Comparison of ENCODE assay signal across 22 cellular contexts in the genomic region with DNA sequence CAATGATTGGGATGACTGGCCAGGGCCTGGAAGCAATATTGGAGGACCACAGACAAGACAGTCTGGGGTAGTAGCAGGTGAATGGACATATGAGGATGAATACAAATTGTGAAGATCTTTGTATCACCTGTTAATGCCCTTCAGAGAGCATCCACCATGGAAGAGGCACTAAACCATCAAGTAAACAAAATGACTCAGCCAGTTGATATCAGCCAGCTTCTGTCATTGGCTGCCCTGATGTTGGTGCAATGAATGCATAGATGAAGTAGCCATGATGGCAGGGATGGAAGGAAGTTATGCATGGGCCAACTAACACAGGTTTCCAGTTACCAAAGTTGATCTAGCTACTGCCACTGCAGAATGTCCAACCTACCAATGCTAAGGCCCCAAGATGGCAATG. TPM values are rescaled to one million over a fixed set of nuclear protein-coding genes. Genes with fewer than 3 reads are reported as not detected.
A peak's percentile ranks its signal among the peaks of the same experiment; 100 is the strongest.
DNase-seq lines count a peak whose midpoint lies in the region; ATAC-seq, FAIRE-seq and TF ChIP-seq lines count a peak whose summit lies in the region.
"Had no signal": no experiment of that assay in that cellular context is flagged by ENCODE, and none has a peak within 500 bp of the region (broad histone marks: within the 10 kb centered on the region; RNA-seq: fewer than 3 reads in every experiment).

No MANE protein-coding gene starts in this region.

- H3K9ac ChIP-seq in K562 (ENCODE audit: insufficient read depth in 1 of 2, low read depth in 2 of 2, low read length in 2 of 2): no peak overlapping the region
- H3K9ac ChIP-seq: BLaER1 treated with 17β-estradiol and CSF1 and Interleukin-3, amounts not matched to agents 10 nM and 100 nM had no signal

- no peak overlapping the region for H3K4me2 ChIP-seq in K562 (ENCODE audit: insufficient read depth, low read length)
- H3K4me2 ChIP-seq: BLaER1 treated with 17β-estradiol and CSF1 and Interleukin-3, amounts not matched to agents 10 nM and 100 nM had no signal

- no peak for TF ChIP-seq POLR2A in K562 (conservative IDR thresholded peaks at IDR 0.05)

- peaks cover 3% of the 10 kb centered on the region for H3K9me3 Mint-ChIP-seq in neural crest cell
- no peaks in the 10 kb centered on the region for H3K9me3 Mint-ChIP-seq in stimulated activated naive B cell treated with anti-CD40 and anti-IgM and Interleukin-4, amounts not matched to agents 10 μg/mL and 1 μg/mL and 100 μg/mL, for 72 hours
- H3K9me3 Mint-ChIP-seq: CD4-positive, alpha-beta T cell; CD8-positive, alpha-beta T cell had no signal

- FAIRE-seq in K562 (lab: Jason Lieb, UNC): peak; percentile 26
- FAIRE-seq: A204.1, D721Med, G401.6, GM12891 had no signal

- DNase-seq in DMS53 treated with DMSO at 0.1 percent for 48 hours (lab: John Stamatoyannopoulos, UW; ENCODE audit: unreplicated experiment): peak; percentile 71
- DNase-seq in NCI-H510A (lab: John Stamatoyannopoulos, UW): peak; percentile 81
- DNase-seq in K562 (ENCODE audit: extremely low read depth in 1 of 4, low spot score in 3 of 4): no peak
- DNase-seq in neural crest cell (ENCODE audit: low read depth, low spot score): no peak
- no peak for DNase-seq in brain microvascular endothelial cell
- DNase-seq in stimulated activated naive B cell treated with anti-CD40 and anti-IgM and Interleukin-4, amounts not matched to agents 10 μg/mL and 1 μg/mL and 100 μg/mL, for 72 hours: no peak
- no peak for DNase-seq in BE2C
- DNase-seq in aorta: no peak
- DNase-seq: 8988T; ACHN; Caco-2; Calu3; CD4-positive, alpha-beta T cell; CD8-positive, alpha-beta T cell; DMS79 treated with DMSO at 0.1 percent for 48 hours; GF-D8 had no signal

- H4K20me1 ChIP-seq in K562 (replicated peaks; ENCODE audit: control insufficient read depth, insufficient read depth, low read length): no peaks in the 10 kb centered on the region
- H4K20me1 ChIP-seq: BLaER1 treated with 17β-estradiol and CSF1 and Interleukin-3, amounts not matched to agents 10 nM and 100 nM had no signal

- POLR2A ChIA-PET in K562 (lab: Yijun Ruan, JAX): interaction anchor here (1.0 kb wide), 1 partner anchor 18 kb away, joined by 4 read pairs; no protein-coding TSS in a partner anchor

- H3K36me3 ChIP-seq in K562 (ENCODE audit: control insufficient read depth, insufficient read depth, low read length) (no peaks in the 10 kb centered on the region), brain microvascular endothelial cell (replicated peaks) (no peaks in the 10 kb centered on the region), BE2C (no peaks in the 10 kb centered on the region), aorta (ENCODE audit: control insufficient read depth in 1 of 2, insufficient read depth in 2 of 2, low read length in 1 of 2) (no peaks in the 10 kb centered on the region)
- H3K36me3 ChIP-seq: BLaER1 treated with 17β-estradiol and CSF1 and Interleukin-3, amounts not matched to agents 10 nM and 100 nM had no signal

- H3K27me3 ChIP-seq in K562 (ENCODE audit: control insufficient read depth in 2 of 2, insufficient read depth in 2 of 2, low read length in 2 of 2): peaks cover 31 to 38% of the 10 kb centered on the region in 2 experiments
- peaks cover 4% of the 10 kb centered on the region for H3K27me3 ChIP-seq in brain microvascular endothelial cell (replicated peaks)
- no peaks in the 10 kb centered on the region for H3K27me3 ChIP-seq in BE2C
- H3K27me3 ChIP-seq in aorta (ENCODE audit: control insufficient read depth in 1 of 2, insufficient read depth in 2 of 2, low read length in 1 of 2): no peaks in the 10 kb centered on the region
- H3K27me3 ChIP-seq: BLaER1 treated with 17β-estradiol and CSF1 and Interleukin-3, amounts not matched to agents 10 nM and 100 nM had no signal

- ATAC-seq in K562 (no peak), aorta (ENCODE audit: low FRiP score) (no peak)
- no peak for ATAC-seq in stimulated activated naive B cell treated with anti-CD40 and anti-IgM and Interleukin-4, amounts not matched to agents 10 μg/mL and 1 μg/mL and 100 μg/mL, for 72 hours (replicated peaks)
- ATAC-seq: CD8-positive, alpha-beta T cell had no signal

- H3K27ac ChIP-seq in K562 (ENCODE audit: extremely low read depth, low read depth, low read length) (no peak overlapping the region), brain microvascular endothelial cell (no peak overlapping the region), aorta (ENCODE audit: low read depth in 1 of 2, low read length in 2 of 2) (no peak overlapping the region)
- H3K27ac ChIP-seq: BLaER1 treated with 17β-estradiol and CSF1 and Interleukin-3, amounts not matched to agents 10 nM and 100 nM; C4-2B had no signal

- no TSS peak for BruUV-seq in K562 (replicated peaks; lab: Mats Ljungman, UMichigan)

- in situ Hi-C loops in K562 (cut with MboI): loop anchor here (5.0 to 10.0 kb wide), 2 partner anchors 204 to 281 kb away; no protein-coding TSS in a partner anchor
- in situ Hi-C loops in brain microvascular endothelial cell (cut with HindIII; ENCODE audit: low pct_ligation_motif_present, low sequenced_read_pairs): no loop called here

- CTCF ChIA-PET in K562 (lab: Yijun Ruan, JAX; ENCODE audit: low intra/inter-chr PET ratio): no interaction called here

- H3K4me1 ChIP-seq in K562 (replicated peaks in 1 of 2; ENCODE audit: control insufficient read depth in 2 of 2, insufficient read depth in 2 of 2, low read length in 2 of 2) (no peaks in the 10 kb centered on the region; a peak in 1 of 5 replicates), BE2C (no peaks in the 10 kb centered on the region), aorta (ENCODE audit: control insufficient read depth in 1 of 2, insufficient read depth in 2 of 2, low read length in 2 of 2) (no peaks in the 10 kb centered on the region)
- H3K4me1 ChIP-seq: BLaER1 treated with 17β-estradiol and CSF1 and Interleukin-3, amounts not matched to agents 10 nM and 100 nM; Caco-2 had no signal

- H3K79me2 ChIP-seq in K562 (ENCODE audit: control insufficient read depth, insufficient read depth, low read length): no peaks in the 10 kb centered on the region

- H3K36me3 Mint-ChIP-seq in neural crest cell (ENCODE audit: low read depth): no peaks in the 10 kb centered on the region
- H3K36me3 Mint-ChIP-seq in stimulated activated naive B cell treated with anti-CD40 and anti-IgM and Interleukin-4, amounts not matched to agents 10 μg/mL and 1 μg/mL and 100 μg/mL, for 72 hours: no peaks in the 10 kb centered on the region
- H3K36me3 Mint-ChIP-seq: CD8-positive, alpha-beta T cell had no signal

- H2AFZ ChIP-seq in K562 (ENCODE audit: low read depth, low read length): no peak overlapping the region

- H3K9me1 ChIP-seq in K562 (ENCODE audit: control insufficient read depth, insufficient read depth, low read length): no peaks in the 10 kb centered on the region

- no peak for TF ChIP-seq CTCF in K562 (IDR thresholded peaks at IDR 0.05 in 2 of 3, conservative IDR thresholded peaks at IDR 0.05 in 1 of 3; ENCODE audit: insufficient read depth in 2 of 3, low read depth in 1 of 3, low read length in 3 of 3)
- TF ChIP-seq CTCF in neural crest cell (conservative IDR thresholded peaks at IDR 0.05): no peak
- TF ChIP-seq CTCF in brain microvascular endothelial cell (IDR thresholded peaks at IDR 0.05; ENCODE audit: low read depth, low read length, missing control alignments): no peak
- no peak for TF ChIP-seq CTCF in BE2C (IDR thresholded peaks at IDR 0.05; ENCODE audit: low read depth, low read length)

- no peak for TF ChIP-seq EP300 in K562 (IDR thresholded peaks at IDR 0.05; ENCODE audit: low read length)

- no peak overlapping the region for H3K4me3 ChIP-seq in K562
- H3K4me3 ChIP-seq in brain microvascular endothelial cell (ENCODE audit: low read depth, low read length): no peak overlapping the region
- H3K4me3 ChIP-seq in BE2C (ENCODE audit: low read depth, low read length): no peak overlapping the region
- no peak overlapping the region for H3K4me3 ChIP-seq in aorta (ENCODE audit: low read length in 2 of 2)
- H3K4me3 ChIP-seq: BLaER1 treated with 17β-estradiol and CSF1 and Interleukin-3, amounts not matched to agents 10 nM and 100 nM had no signal

- no peak for TF ChIP-seq RAD21 in K562 (CRISPR knock-in tag; conservative IDR thresholded peaks at IDR 0.05 in 1 of 2, IDR thresholded peaks at IDR 0.05 in 1 of 2)

- intact Hi-C loops in K562 (cut with micrococcal nuclease): no loop called here
- intact Hi-C loops in aorta (cut with DNase I): loop anchor here in 1 of 2 donors (10.0 kb wide), 1 partner anchor 284 kb away; no protein-coding TSS in a partner anchor

- no peaks in the 10 kb centered on the region for H3K9me3 ChIP-seq in K562 (replicated peaks; ENCODE audit: control insufficient read depth, insufficient read depth, low read depth, low read length)
- no peaks in the 10 kb centered on the region for H3K9me3 ChIP-seq in BE2C
- no peaks in the 10 kb centered on the region for H3K9me3 ChIP-seq in aorta (ENCODE audit: control insufficient read depth, low read length)
- H3K9me3 ChIP-seq: BLaER1 treated with 17β-estradiol and CSF1 and Interleukin-3, amounts not matched to agents 10 nM and 100 nM; Caco-2 had no signal

- H3K27me3 Mint-ChIP-seq in neural crest cell (ENCODE audit: low read depth): peaks cover 2% of the 10 kb centered on the region
- peaks cover 14 to 25% of the 10 kb centered on the region in 2 donors for H3K27me3 Mint-ChIP-seq in stimulated activated naive B cell treated with anti-CD40 and anti-IgM and Interleukin-4, amounts not matched to agents 10 μg/mL and 1 μg/mL and 100 μg/mL, for 72 hours
- H3K27me3 Mint-ChIP-seq: CD4-positive, alpha-beta T cell had no signal

- H3K4me3 Mint-ChIP-seq in neural crest cell: no peak overlapping the region
- H3K4me3 Mint-ChIP-seq in stimulated activated naive B cell treated with anti-CD40 and anti-IgM and Interleukin-4, amounts not matched to agents 10 μg/mL and 1 μg/mL and 100 μg/mL, for 72 hours: no peak overlapping the region
- H3K4me3 Mint-ChIP-seq: CD4-positive, alpha-beta T cell; CD8-positive, alpha-beta T cell had no signal

- peaks cover 24% of the 10 kb centered on the region for H3K4me1 Mint-ChIP-seq in neural crest cell
- H3K4me1 Mint-ChIP-seq in stimulated activated naive B cell treated with anti-CD40 and anti-IgM and Interleukin-4, amounts not matched to agents 10 μg/mL and 1 μg/mL and 100 μg/mL, for 72 hours: no peaks in the 10 kb centered on the region

- peak overlapping the region; percentile 29 for H3K27ac Mint-ChIP-seq in neural crest cell (ENCODE audit: unreplicated experiment)
- no peak overlapping the region for H3K27ac Mint-ChIP-seq in stimulated activated naive B cell treated with anti-CD40 and anti-IgM and Interleukin-4, amounts not matched to agents 10 μg/mL and 1 μg/mL and 100 μg/mL, for 72 hours
- H3K27ac Mint-ChIP-seq: CD4-positive, alpha-beta T cell; CD8-positive, alpha-beta T cell had no signal

RNA-seq across cellular contexts. Expression of a gene that starts 16.1 kb away (rescaled TPM):
- total RNA-seq in K562 (2011; cell fraction: chromatin; rRNA removed; ENCODE audit: low replicate concordance): 46.7 and 60.1 TPM in 2 replicates
- 42.9 and 47.8 TPM in 2 replicates for total RNA-seq in K562 (2011; cell fraction: nucleolus; rRNA removed)
- total RNA-seq in K562 (2011; cell fraction: nucleoplasm; rRNA removed): 36.1 and 43.2 TPM in 2 replicates
- total RNA-seq in K562 (2014; rRNA removed): 68.3 and 104 TPM in 2 replicates
- 46.0 and 49.4 TPM in 2 replicates for total RNA-seq in K562 (2014; rRNA removed; fragmentation: Illumina TruSeq; extraction: Trizol)
- total RNA-seq in K562 (2015; rRNA removed; fragmentation: Illumina TruSeq; extraction: Trizol): 56.6 and 60.8 TPM in 2 replicates
- total RNA-seq in K562 (2021): 93.4 and 95.6 TPM in 2 replicates
- 67.2 and 78.9 TPM in 2 replicates for polyA plus RNA-seq in K562 (2011; rRNA removed)
- 111 and 174 TPM in 2 replicates for polyA plus RNA-seq in K562 (2011; cell fraction: cytosol; rRNA removed)
- 60.6 and 65.5 TPM in 2 replicates for polyA plus RNA-seq in K562 (2011; cell fraction: nucleus; rRNA removed)
- polyA plus RNA-seq in K562 (2012): 82.3 and 83.0 TPM in 2 replicates
- 72.9 and 87.0 TPM in 2 replicates for polyA plus RNA-seq in K562 (2014; fragmentation: Illumina TruSeq; extraction: Trizol)
- 10 to 100 TPM; 47.8 to 78.4 TPM for polyA plus RNA-seq in K562 (2014; fragmentation: Nextera tagmentation; extraction: Ambion mirVana)
- polyA plus RNA-seq in K562 (2014; rRNA removed): 56.9 and 67.2 TPM in 2 replicates
- polyA minus RNA-seq in K562 (2011; rRNA and poly(A)+ RNA removed): 51.7 and 62.4 TPM in 2 replicates
- polyA minus RNA-seq in K562 (2011; cell fraction: cytosol; rRNA and poly(A)+ RNA removed): 60.6 and 72.0 TPM in 2 replicates
- 21.0 and 34.3 TPM in 2 replicates for polyA minus RNA-seq in K562 (2011; cell fraction: nucleus; rRNA and poly(A)+ RNA removed)
- total RNA-seq in neural crest cell: 81.9 and 83.3 TPM in 2 replicates
- polyA plus RNA-seq in BE2C (2012; ENCODE audit: insufficient read depth, insufficient read length, low read depth): 63.5 TPM
- total RNA-seq in aorta: 10 to 100 TPM; 44.2 to 45.5 TPM
- 10 to 100 TPM; 31.4 to 55.2 TPM for polyA plus RNA-seq in aorta

RNA-seq across cellular contexts. Expression of a gene that starts 33.8 kb away (rescaled TPM):
- total RNA-seq in K562 (2011; cell fraction: chromatin; rRNA removed; ENCODE audit: low replicate concordance): 57.7 and 78.5 TPM in 2 replicates
- total RNA-seq in K562 (2011; cell fraction: nucleolus; rRNA removed): 38.5 and 41.8 TPM in 2 replicates
- 49.9 and 55.3 TPM in 2 replicates for total RNA-seq in K562 (2011; cell fraction: nucleoplasm; rRNA removed)
- total RNA-seq in K562 (2014; rRNA removed) (117 and 125 TPM in 2 replicates), K562 (2014; rRNA removed; fragmentation: Illumina TruSeq; extraction: Trizol) (46.0 and 52.1 TPM in 2 replicates), K562 (2015; rRNA removed; fragmentation: Illumina TruSeq; extraction: Trizol) (66.6 and 66.9 TPM in 2 replicates), K562 (2021) (87.1 and 93.4 TPM in 2 replicates), neural crest cell (96.7 and 101 TPM in 2 replicates), aorta (10 to 100 TPM; 49.0 to 56.5 TPM)
- polyA plus RNA-seq in K562 (2011; rRNA removed) (54.8 and 64.3 TPM in 2 replicates), K562 (2014; fragmentation: Illumina TruSeq; extraction: Trizol) (97.5 and 104 TPM in 2 replicates), K562 (2014; fragmentation: Nextera tagmentation; extraction: Ambion mirVana) (1 to 10 TPM; 5.1 to 5.8 TPM), K562 (2014; rRNA removed) (102 and 109 TPM in 2 replicates), aorta (10 to 100 TPM; 44.2 to 70.5 TPM)
- polyA plus RNA-seq in K562 (2011; cell fraction: cytosol; rRNA removed): 74.9 and 86.7 TPM in 2 replicates
- 119 and 135 TPM in 2 replicates for polyA plus RNA-seq in K562 (2011; cell fraction: nucleus; rRNA removed)
- 99.9 and 118 TPM in 2 replicates for polyA plus RNA-seq in K562 (2012)
- 42.5 and 43.9 TPM in 2 replicates for polyA minus RNA-seq in K562 (2011; rRNA and poly(A)+ RNA removed)
- 20.6 and 22.6 TPM in 2 replicates for polyA minus RNA-seq in K562 (2011; cell fraction: cytosol; rRNA and poly(A)+ RNA removed)
- 19.9 and 28.8 TPM in 2 replicates for polyA minus RNA-seq in K562 (2011; cell fraction: nucleus; rRNA and poly(A)+ RNA removed)
- polyA plus RNA-seq in BE2C (2012; ENCODE audit: insufficient read depth, insufficient read length, low read depth): 105 TPM

Comparison
In these comparisons a context has a peak if more than half of its experiments do, and no peak if none do; other contexts are left out.
1. DNase-seq: peak in DMS53 treated with DMSO at 0.1 percent for 48 hours (single experiment) and NCI-H510A (single experiment); none in K562 (0 of 4), neural crest cell (single experiment), brain microvascular endothelial cell (single experiment), stimulated activated naive B cell treated with anti-CD40 and anti-IgM and Interleukin-4, amounts not matched to agents 10 μg/mL and 1 μg/mL and 100 μg/mL, for 72 hours (single experiment), BE2C (single experiment) and aorta (0 of 2).